In the genomic region with DNA sequence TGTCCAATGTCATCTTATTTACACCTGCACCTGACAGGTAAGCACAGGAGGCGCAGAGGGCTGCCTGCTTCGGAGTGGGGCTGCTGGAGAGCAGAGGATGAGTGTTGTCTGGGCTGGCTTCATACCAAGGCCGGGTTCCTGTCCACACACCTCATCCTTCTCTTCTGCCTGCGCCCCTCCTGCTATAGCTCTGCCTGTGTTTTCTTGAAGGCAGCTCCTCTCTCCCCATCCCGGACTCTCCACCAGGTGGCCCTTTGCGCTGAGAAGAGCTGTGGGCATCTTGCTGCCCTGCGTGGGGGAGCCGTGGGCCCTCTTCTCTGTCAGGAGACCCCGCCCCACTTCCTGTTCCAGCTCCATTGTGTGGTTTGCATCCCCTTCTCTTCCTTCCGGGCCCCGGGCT, we compare ENCODE assay signal across 11 cellular contexts. TPM values are rescaled to one million over a fixed set of nuclear protein-coding genes. Genes with fewer than 3 reads are reported as not detected.
DNase-seq lines count a peak whose midpoint lies in the region; ATAC-seq, FAIRE-seq and TF ChIP-seq lines count a peak whose summit lies in the region.
"Had no signal": no experiment of that assay in that cellular context is flagged by ENCODE, and none has a peak within 500 bp of the region (broad histone marks: within the 10 kb centered on the region; RNA-seq: fewer than 3 reads in every experiment).

No MANE protein-coding gene starts in this region.

- peak overlapping the region; percentile 61; the same call in 1 of the 2 replicates for H2BK5ac ChIP-seq in H1 (ENCODE audit: low read depth, low read length)

- H4K20me1 ChIP-seq in H1 (replicated peaks in 1 of 2; ENCODE audit: control insufficient read depth in 1 of 2, insufficient read depth in 2 of 2, low read length in 2 of 2) (peaks cover 5 to 6% of the 10 kb centered on the region in 2 experiments), neural cell (ENCODE audit: insufficient read depth) (no peaks in the 10 kb centered on the region)

- H3K56ac ChIP-seq in H1 (replicated peaks; ENCODE audit: insufficient read length, low read depth, low read length): no peak overlapping the region

- no peak for TF ChIP-seq EP300 in H1 (IDR thresholded peaks at IDR 0.05; ENCODE audit: borderline replicate concordance in 1 of 2, low read depth in 2 of 2, low read length in 2 of 2)
- no peak for TF ChIP-seq EP300 in neural cell (conservative IDR thresholded peaks at IDR 0.05; ENCODE audit: poor library complexity, severe bottlenecking)

- peak overlapping the region; percentile 92; the same call in 1 of the 2 replicates for H2BK20ac ChIP-seq in H1 (ENCODE audit: low read length)

- POLR2A ChIA-PET in Caco-2 (lab: Charles Lee) (interaction anchor here (1.0 to 1.7 kb wide), 2 partner anchors 13 to 23 kb away, joined by 7 to 9 read pairs; no protein-coding TSS in a partner anchor), H1 (lab: Charles Lee; ENCODE audit: partially characterized antibody) (interaction anchor here (0.6 to 10.3 kb wide), 9 partner anchors 9 to 132 kb away, joined by 3 to 102 read pairs (median 4); a partner anchor contains a TSS)

- H3K27ac ChIP-seq in H1 (ENCODE audit: low read depth, low read length) (no peak overlapping the region), neural cell (ENCODE audit: low read length) (peak overlapping the region; percentile 31)

- peak overlapping the region in 1 of 2 experiments; percentile 59; a peak in 2 of 4 replicates for H3K4me2 ChIP-seq in H1 (ENCODE audit: insufficient read depth in 1 of 2, low read depth in 2 of 2, low read length in 2 of 2)
- H3K4me2 ChIP-seq in neural cell (ENCODE audit: low read length): no peak overlapping the region

- TF ChIP-seq RAD21 in H1 (IDR thresholded peaks at IDR 0.05 in 1 of 2, conservative IDR thresholded peaks at IDR 0.05 in 1 of 2; ENCODE audit: low read depth in 2 of 2, low read length in 2 of 2) (peak; percentile 40 to 50; a peak in 3 of 4 replicates), neural cell (conservative IDR thresholded peaks at IDR 0.05) (no peak)

- TF ChIP-seq POLR2A in H1 (IDR thresholded peaks at IDR 0.05; ENCODE audit: control extremely low read depth in 1 of 2, low read depth in 2 of 2, low read length in 2 of 2): no peak

- no TSS peak for BruUV-seq in Caco-2 (replicated peaks; lab: Mats Ljungman, UMichigan)

- WGBS in H1 (ENCODE audit: extremely low coverage in 1 of 2, insufficient coverage in 1 of 2, insufficient read length in 1 of 2, insufficient replicate concordance in 2 of 2, low coverage in 1 of 2, low lambda C conversion rate in 2 of 2, missing lambda C conversion rate in 1 of 2), 2 experiments: 69% methylated on average over 11 of the region's 11 CpGs; no CpG with 5 or more reads in 1 of the 2 experiments

- H3K4me3 Mint-ChIP-seq in Caco-2 (ENCODE audit: unreplicated experiment): no peak overlapping the region
- H3K4me3 Mint-ChIP-seq: activated T-cell treated with anti-CD3 and anti-CD28 coated beads, Interleukin-2, amount 50 U/mL, for 72 hours had no signal

- peak; percentile 49 to 59 for DNase-seq in Caco-2
- DNase-seq in NCI-H2029 treated with DMSO at 0.1 percent for 48 hours (lab: John Stamatoyannopoulos, UW): peak; percentile 52
- DNase-seq in H1 (ENCODE audit: low read depth in 1 of 2, low spot score in 2 of 2): no peak
- no peak for DNase-seq in Kasumi-1 (lab: John Stamatoyannopoulos, UW)
- DNase-seq in activated CD8-positive, alpha-beta memory T cell treated with anti-CD3 and anti-CD28 coated beads, Interleukin-2, amount 50 U/mL, for 48 hours: no peak
- DNase-seq in GM03348 (ENCODE audit: low spot score): no peak
- DNase-seq: activated T-cell treated with anti-CD3 and anti-CD28 coated beads, Interleukin-2, amount 50 U/mL, for 72 hours; MV-4-11; SW 1271 had no signal

- H2AFZ ChIP-seq in H1 (ENCODE audit: low read length): no peak overlapping the region
- H2AFZ ChIP-seq in neural cell (ENCODE audit: low read depth, low read length): no peak overlapping the region

- no peak overlapping the region; the same call in 1 of the 2 replicates for H4K8ac ChIP-seq in H1 (ENCODE audit: extremely low read depth, insufficient read depth, low read length)

- H3K9me3 ChIP-seq in Caco-2 (no peaks in the 10 kb centered on the region), H1 (ENCODE audit: insufficient read depth in 2 of 2, low read depth in 1 of 2, low read length in 1 of 2) (no peaks in the 10 kb centered on the region), neural cell (ENCODE audit: low read length) (no peaks in the 10 kb centered on the region)

- FAIRE-seq in H1 (lab: Jason Lieb, UNC): no peak

- peak overlapping the region; percentile 4 for H3K4ac ChIP-seq in H1 (replicated peaks; ENCODE audit: insufficient read length, low read depth, low read length)

- H2AK5ac ChIP-seq in H1 (ENCODE audit: low read depth, low read length): no peak overlapping the region

- TF ChIP-seq CTCF in Caco-2 (IDR thresholded peaks at IDR 0.05; ENCODE audit: insufficient read depth in 1 of 2, low read depth in 1 of 2, low read length in 1 of 2, severe bottlenecking in 1 of 2, unreplicated experiment in 1 of 2) (peak; percentile 37 to 51), H1 (IDR thresholded peaks at IDR 0.05; ENCODE audit: control extremely low read depth in 1 of 3, insufficient read depth in 1 of 3, low read depth in 1 of 3, low read length in 3 of 3) (peak in 2 of 3 experiments; percentile 46 to 55; a peak in 3 of 4 replicates), neural cell (IDR thresholded peaks at IDR 0.05; ENCODE audit: poor library complexity, severe bottlenecking) (peak; percentile 43)

- no peak overlapping the region for H3K14ac ChIP-seq in H1 (ENCODE audit: insufficient read length)

- H3K9ac ChIP-seq in H1 (replicated peaks in 1 of 4; ENCODE audit: extremely low read depth in 1 of 4, low read depth in 3 of 4, low read length in 3 of 4) (no peak overlapping the region), neural cell (ENCODE audit: low read length) (no peak overlapping the region)

- CTCF ChIA-PET in Caco-2 (lab: Charles Lee): interaction anchor here (0.6 to 4.7 kb wide), 12 partner anchors 12 to 1728 kb away, joined by 3 to 76 read pairs (median 4); no protein-coding TSS in a partner anchor
- CTCF ChIA-PET in H1 (lab: Charles Lee; ENCODE audit: partially characterized antibody): interaction anchor here (0.7 to 86.2 kb wide), 20 partner anchors 11 to 1912 kb away, joined by 3 to 1640 read pairs (median 4); no protein-coding TSS in a partner anchor

- H2BK12ac ChIP-seq in H1 (ENCODE audit: low read depth, low read length): no peak overlapping the region

- H3K27ac Mint-ChIP-seq in Caco-2 (ENCODE audit: unreplicated experiment): peak overlapping the region; percentile 65
- H3K27ac Mint-ChIP-seq: activated T-cell treated with anti-CD3 and anti-CD28 coated beads, Interleukin-2, amount 50 U/mL, for 72 hours had no signal

- H3K27me3 ChIP-seq in Caco-2 (replicated peaks; ENCODE audit: control insufficient read depth, insufficient read depth, low read length) (no peaks in the 10 kb centered on the region), H1 (replicated peaks in 1 of 4; ENCODE audit: control insufficient read depth in 3 of 4, extremely low read depth in 1 of 4, insufficient read depth in 3 of 4, low read length in 3 of 4) (no peaks in the 10 kb centered on the region), neural cell (ENCODE audit: insufficient read depth, low read depth, low read length) (no peaks in the 10 kb centered on the region)

- H3K9me3 Mint-ChIP-seq in Caco-2 (ENCODE audit: unreplicated experiment): no peaks in the 10 kb centered on the region
- H3K9me3 Mint-ChIP-seq: activated T-cell treated with anti-CD3 and anti-CD28 coated beads, Interleukin-2, amount 50 U/mL, for 72 hours had no signal

- no peak overlapping the region for H3K23ac ChIP-seq in H1 (ENCODE audit: insufficient read length)

- H3K36me3 ChIP-seq in Caco-2 (ENCODE audit: control insufficient read depth, insufficient read depth, low read length) (no peaks in the 10 kb centered on the region; the same call in 1 of the 2 replicates), H1 (ENCODE audit: control insufficient read depth in 2 of 4, insufficient read depth in 4 of 4, low read length in 3 of 4) (no peaks in the 10 kb centered on the region), neural cell (ENCODE audit: insufficient read depth, low read length) (no peaks in the 10 kb centered on the region)

- H3K23me2 ChIP-seq in H1 (ENCODE audit: low read depth, low read length): no peaks in the 10 kb centered on the region

- peaks cover 30% of the 10 kb centered on the region for H3K79me1 ChIP-seq in H1 (ENCODE audit: low read depth, low read length)

- no peaks in the 10 kb centered on the region for H3F3A ChIP-seq in neural cell (ENCODE audit: insufficient read depth, low read length, poor library complexity, severe bottlenecking)

- H3K4me3 ChIP-seq in Caco-2 (ENCODE audit: low read depth, low read length) (no peak overlapping the region), H1 (ENCODE audit: extremely low read depth in 1 of 4, insufficient read depth in 2 of 4, low read depth in 3 of 4, low read length in 4 of 4) (no peak overlapping the region), neural cell (ENCODE audit: low read length) (no peak overlapping the region)

- H3K18ac ChIP-seq in H1 (ENCODE audit: extremely low read depth, low read length): peak overlapping the region; percentile 75; the same call in 1 of the 2 replicates

- peak overlapping the region; percentile 7 for H2BK120ac ChIP-seq in H1 (replicated peaks; ENCODE audit: low read depth, low read length)

- peaks cover 21% of the 10 kb centered on the region for H3K4me1 Mint-ChIP-seq in Caco-2 (ENCODE audit: low read depth, unreplicated experiment)

- H4K91ac ChIP-seq in H1 (replicated peaks; ENCODE audit: insufficient read length, low read length): peak overlapping the region; percentile 67

- H3K4me1 ChIP-seq in Caco-2 (peaks cover 34% of the 10 kb centered on the region), H1 (replicated peaks in 1 of 4; ENCODE audit: control insufficient read depth in 3 of 4, insufficient read depth in 4 of 4, low read length in 3 of 4) (peaks cover 15 to 62% (median 43%) of the 10 kb centered on the region in 4 experiments)

- H2BK15ac ChIP-seq in H1 (ENCODE audit: low read length): peak overlapping the region; percentile 48; the same call in 1 of the 2 replicates

- ATAC-seq in HG02798 (IDR thresholded peaks at IDR 0.05; ENCODE audit: poor library complexity, unreplicated experiment): no peak
- ATAC-seq: activated T-cell treated with anti-CD3 and anti-CD28 coated beads, Interleukin-2, amount 50 U/mL, for 72 hours had no signal

- H3K36me3 Mint-ChIP-seq in Caco-2 (ENCODE audit: insufficient read depth, unreplicated experiment): no peaks in the 10 kb centered on the region

- H3K79me2 ChIP-seq in H1 (ENCODE audit: control insufficient read depth in 1 of 2, insufficient read depth in 2 of 2, low read length in 2 of 2) (peaks cover 5 to 92% of the 10 kb centered on the region in 2 experiments; a peak in 3 of 4 replicates), neural cell (replicated peaks; ENCODE audit: insufficient read depth, low read length) (peaks cover 19% of the 10 kb centered on the region)

- no peaks in the 10 kb centered on the region for H3K9me2 ChIP-seq in neural cell (ENCODE audit: insufficient read depth, low read length)

- intact Hi-C loops in Caco-2 (cut with micrococcal nuclease; ENCODE audit: unreplicated experiment): loop anchor here (1.0 to 2.0 kb wide), 2 partner anchors 32 to 80 kb away; no protein-coding TSS in a partner anchor

- H3K27me3 Mint-ChIP-seq in Caco-2 (ENCODE audit: insufficient read depth, unreplicated experiment): no peaks in the 10 kb centered on the region

- no peak overlapping the region for H4K5ac ChIP-seq in H1 (ENCODE audit: insufficient read length, low read depth, low read length)

RNA-seq across cellular contexts. Expression of a gene that starts 35.0 kb away (rescaled TPM):
- 31.3 and 34.0 TPM in 2 replicates for total RNA-seq in Caco-2 (2022)
- total RNA-seq in H1 (2021; fragmentation: NEBNext Ultra II Directional; extraction: Animal tissue kit (Norgen Biotek cat#: 25700)): 38.0 and 39.6 TPM in 2 replicates
- 33.6 and 55.3 TPM in 2 replicates for polyA plus RNA-seq in H1 (2011; rRNA removed)
- 43.2 TPM for polyA plus RNA-seq in H1 (2011; cell fraction: cytosol; rRNA removed)
- 171 TPM for polyA plus RNA-seq in H1 (2011; cell fraction: nucleus; rRNA removed)
- 23.6 to 37.7 TPM (median 33.8 TPM) in 4 replicates for polyA plus RNA-seq in H1 (2012, experiment 1 of 2)
- polyA plus RNA-seq in H1 (2012, experiment 2 of 2): 27.2 TPM
- 17.0 TPM for polyA plus RNA-seq in H1 (2013, experiment 1 of 2)
- polyA plus RNA-seq in H1 (2013, experiment 2 of 2): 16.9 TPM
- polyA minus RNA-seq in H1 (2011; rRNA and poly(A)+ RNA removed): 46.7 and 47.4 TPM in 2 replicates
- polyA minus RNA-seq in H1 (2011; cell fraction: cytosol; rRNA and poly(A)+ RNA removed): 33.8 TPM
- 74.8 TPM for polyA minus RNA-seq in H1 (2011; cell fraction: nucleus; rRNA and poly(A)+ RNA removed)
- polyA plus RNA-seq in neural cell: 123 and 142 TPM in 2 replicates
- polyA minus RNA-seq in neural cell: 74.5 and 77.4 TPM in 2 replicates
- total RNA-seq: activated T-cell treated with anti-CD3 and anti-CD28 coated beads, Interleukin-2, amount 50 U/mL, for 72 hours had no signal

Comparison
In these comparisons a context has a peak if more than half of its experiments do, and no peak if none do; other contexts are left out.
1. DNase-seq: peak in Caco-2 (2 of 2) and NCI-H2029 treated with DMSO at 0.1 percent for 48 hours (single experiment); none in H1 (0 of 2), Kasumi-1 (0 of 2), activated CD8-positive, alpha-beta memory T cell treated with anti-CD3 and anti-CD28 coated beads, Interleukin-2, amount 50 U/mL, for 48 hours (single experiment) and GM03348 (single experiment).
2. Peak in every context shown above with its lines, with median percentiles within 50 percentile points of each other: CTCF ChIP-seq.